ENCODE assay signal across 8 cellular contexts in the genomic region with DNA sequence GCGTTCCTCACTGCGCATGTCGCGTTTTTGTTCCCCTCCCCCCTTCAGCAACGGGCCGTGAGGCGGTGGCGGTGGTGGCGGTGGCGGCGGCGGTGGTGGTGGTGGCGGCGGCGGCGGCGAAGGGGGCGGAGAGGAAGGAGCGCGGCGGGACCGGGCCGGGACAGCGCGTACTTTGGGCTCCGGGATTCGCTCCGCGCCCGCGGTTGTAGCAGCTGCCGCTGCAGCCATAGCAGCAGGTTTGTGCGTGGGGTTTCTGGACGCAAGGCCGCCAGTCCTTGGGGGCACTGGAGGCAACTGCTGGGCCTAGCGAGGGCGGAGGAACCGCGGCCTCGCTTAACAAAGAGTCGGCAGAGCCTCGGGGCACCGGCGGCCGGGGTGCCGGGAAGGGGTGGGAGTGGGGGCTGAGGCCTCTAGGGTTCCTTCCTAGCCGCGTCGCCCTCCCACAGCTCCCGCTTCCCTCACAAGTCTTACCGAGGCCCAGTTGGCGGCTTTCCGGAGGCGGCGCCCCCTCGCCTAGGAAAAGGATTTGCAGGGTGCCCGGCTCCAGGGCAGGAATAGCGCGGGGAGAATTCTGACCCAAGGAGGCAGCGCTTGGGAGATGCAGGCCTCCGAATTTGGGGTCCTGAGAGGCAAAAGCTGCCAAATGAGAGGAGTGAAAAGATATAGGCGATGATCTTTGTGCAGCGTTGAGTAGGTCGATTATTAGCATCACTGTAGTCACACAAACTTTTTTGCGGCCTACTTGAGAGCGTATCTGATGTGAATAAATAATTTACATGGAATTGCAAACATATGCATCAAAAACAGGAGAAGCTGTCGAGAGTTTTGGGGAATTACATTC. TPM values are rescaled to one million over a fixed set of nuclear protein-coding genes. Genes with fewer than 3 reads are reported as not detected.
DNase-seq lines count a peak whose midpoint lies in the region; ATAC-seq and TF ChIP-seq lines count a peak whose summit lies in the region.

A gene with protein sequence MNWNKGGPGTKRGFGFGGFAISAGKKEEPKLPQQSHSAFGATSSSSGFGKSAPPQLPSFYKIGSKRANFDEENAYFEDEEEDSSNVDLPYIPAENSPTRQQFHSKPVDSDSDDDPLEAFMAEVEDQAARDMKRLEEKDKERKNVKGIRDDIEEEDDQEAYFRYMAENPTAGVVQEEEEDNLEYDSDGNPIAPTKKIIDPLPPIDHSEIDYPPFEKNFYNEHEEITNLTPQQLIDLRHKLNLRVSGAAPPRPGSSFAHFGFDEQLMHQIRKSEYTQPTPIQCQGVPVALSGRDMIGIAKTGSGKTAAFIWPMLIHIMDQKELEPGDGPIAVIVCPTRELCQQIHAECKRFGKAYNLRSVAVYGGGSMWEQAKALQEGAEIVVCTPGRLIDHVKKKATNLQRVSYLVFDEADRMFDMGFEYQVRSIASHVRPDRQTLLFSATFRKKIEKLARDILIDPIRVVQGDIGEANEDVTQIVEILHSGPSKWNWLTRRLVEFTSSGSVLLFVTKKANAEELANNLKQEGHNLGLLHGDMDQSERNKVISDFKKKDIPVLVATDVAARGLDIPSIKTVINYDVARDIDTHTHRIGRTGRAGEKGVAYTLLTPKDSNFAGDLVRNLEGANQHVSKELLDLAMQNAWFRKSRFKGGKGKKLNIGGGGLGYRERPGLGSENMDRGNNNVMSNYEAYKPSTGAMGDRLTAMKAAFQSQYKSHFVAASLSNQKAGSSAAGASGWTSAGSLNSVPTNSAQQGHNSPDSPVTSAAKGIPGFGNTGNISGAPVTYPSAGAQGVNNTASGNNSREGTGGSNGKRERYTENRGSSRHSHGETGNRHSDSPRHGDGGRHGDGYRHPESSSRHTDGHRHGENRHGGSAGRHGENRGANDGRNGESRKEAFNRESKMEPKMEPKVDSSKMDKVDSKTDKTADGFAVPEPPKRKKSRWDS (plus strand): TSS at position 30 of the 841 bp plus-strand sequence. CDS start 12,880 bp downstream, outside the sequence.

- H3K4me1 ChIP-seq in liver (ENCODE audit: control insufficient read depth in 4 of 4, insufficient read depth in 4 of 4, low read length in 3 of 4): peaks cover 7 to 28% (median 19%) of the 10 kb centered on the region in 4 donors

- H3K4me3 ChIP-seq in LNCaP clone FGC (ENCODE audit: low read depth, low read length) (peak within 1 kb of the TSS; percentile 100), liver (ENCODE audit: low read depth in 1 of 3, low read length in 3 of 3) (peak within 1 kb of the TSS; percentile 77 to 93 (median 81))

- no peak for TF ChIP-seq RAD21 in liver (IDR thresholded peaks at IDR 0.05)

- peak within 1 kb of the TSS; percentile 92 to 96 for H3K4me3 Mint-ChIP-seq in CD14-positive monocyte

- under 1% methylated on average over 67 of the region's 67 CpGs for WGBS in liver

- H3K36me3 Mint-ChIP-seq in CD14-positive monocyte: peaks cover 9 to 28% of the 10 kb centered on the region in 2 donors

- H3K27me3 Mint-ChIP-seq in CD14-positive monocyte (ENCODE audit: low read depth in 3 of 3): peaks cover 0 to 1% (median 0%) of the 10 kb centered on the region in 3 donors

- no peaks in the 10 kb centered on the region for H3K27me3 ChIP-seq in liver (ENCODE audit: control insufficient read depth in 4 of 4, insufficient read depth in 4 of 4, low read length in 3 of 4)

- peaks cover 0 to 5% (median 0%) of the 10 kb centered on the region in 4 donors for H3K36me3 ChIP-seq in liver (ENCODE audit: control insufficient read depth in 4 of 4, insufficient read depth in 3 of 4, low read depth in 1 of 4, low read length in 3 of 4)

- H3K9ac ChIP-seq in liver (ENCODE audit: low read depth in 1 of 2, low read length in 2 of 2): peak within 1 kb of the TSS; percentile 79 to 95

- DNase-seq in CD14-positive monocyte (ENCODE audit: low spot score) (peak; percentile 88), LNCaP clone FGC (ENCODE audit: low read depth) (no peak), UCSD-AML1 (lab: John Stamatoyannopoulos, UW; ENCODE audit: unreplicated experiment) (peak; percentile 72), dedifferentiated amniotic fluid mesenchymal stem cell (ENCODE audit: extremely low spot score) (peak; percentile 29), NCI-H2107 (lab: John Stamatoyannopoulos, UW) (no peak)
- DNase-seq in stimulated activated CD8-positive, alpha-beta memory T cell treated with anti-CD3 and anti-CD28 coated beads, Interleukin-15, amount 100 ng/mL, for 24 hours (ENCODE audit: low read depth): peak; percentile 78

- H3K4me1 Mint-ChIP-seq in CD14-positive monocyte: peaks cover 59% of the 10 kb centered on the region

- intact Hi-C loops in CD14-positive monocyte (cut with micrococcal nuclease): loop anchor here (5.0 to 10.0 kb wide), 3 partner anchors 68 to 150 kb away; a partner anchor contains a TSS

- H3K27ac ChIP-seq in liver (ENCODE audit: low read depth in 1 of 2, low read length in 2 of 2): peak within 1 kb of the TSS; percentile 95 to 97

- TF ChIP-seq CTCF in CD14-positive monocyte (IDR thresholded peaks at IDR 0.05): no peak
- TF ChIP-seq CTCF in LNCaP clone FGC (IDR thresholded peaks at IDR 0.05; ENCODE audit: control insufficient read depth, extremely low read depth, insufficient read depth): 0 out of 2 replicates have a peak, but pooled peaks have one; percentile 10
- TF ChIP-seq CTCF in liver (IDR thresholded peaks at IDR 0.05; ENCODE audit: low read depth, low read length, missing input control): no peak

- H3K27ac Mint-ChIP-seq in CD14-positive monocyte: peak within 1 kb of the TSS; percentile 99 to 100 (median 99)

- H3K9me3 ChIP-seq in liver (ENCODE audit: control insufficient read depth in 4 of 4, low read length in 3 of 4): no peaks in the 10 kb centered on the region

- H3K9me3 Mint-ChIP-seq in CD14-positive monocyte: no peaks in the 10 kb centered on the region

- peak; percentile 11 for ATAC-seq in GM19455 (IDR thresholded peaks at IDR 0.05; ENCODE audit: unreplicated experiment)

TF ChIP-seq in liver, 16 proteins besides CTCF, POLR2A, EP300 and RAD21:
- TF ChIP-seq, protein P1, sequence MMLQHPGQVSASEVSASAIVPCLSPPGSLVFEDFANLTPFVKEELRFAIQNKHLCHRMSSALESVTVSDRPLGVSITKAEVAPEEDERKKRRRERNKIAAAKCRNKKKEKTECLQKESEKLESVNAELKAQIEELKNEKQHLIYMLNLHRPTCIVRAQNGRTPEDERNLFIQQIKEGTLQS (IDR thresholded peaks at IDR 0.05): no peak
- TF ChIP-seq TAF1 (conservative IDR thresholded peaks at IDR 0.05) (no peak), GABPA (IDR thresholded peaks at IDR 0.05 in 1 of 2, conservative IDR thresholded peaks at IDR 0.05 in 1 of 2) (no peak), RXRA (IDR thresholded peaks at IDR 0.05) (no peak), HNF4A (conservative IDR thresholded peaks at IDR 0.05) (no peak), JUND (IDR thresholded peaks at IDR 0.05) (no peak), HNF4G (IDR thresholded peaks at IDR 0.05) (no peak), FOXA1 (IDR thresholded peaks at IDR 0.05) (no peak), NR2F2 (IDR thresholded peaks at IDR 0.05) (no peak), SP1 (IDR thresholded peaks at IDR 0.05) (no peak), FOXA2 (IDR thresholded peaks at IDR 0.05) (no peak)
- TF ChIP-seq, protein P2, sequence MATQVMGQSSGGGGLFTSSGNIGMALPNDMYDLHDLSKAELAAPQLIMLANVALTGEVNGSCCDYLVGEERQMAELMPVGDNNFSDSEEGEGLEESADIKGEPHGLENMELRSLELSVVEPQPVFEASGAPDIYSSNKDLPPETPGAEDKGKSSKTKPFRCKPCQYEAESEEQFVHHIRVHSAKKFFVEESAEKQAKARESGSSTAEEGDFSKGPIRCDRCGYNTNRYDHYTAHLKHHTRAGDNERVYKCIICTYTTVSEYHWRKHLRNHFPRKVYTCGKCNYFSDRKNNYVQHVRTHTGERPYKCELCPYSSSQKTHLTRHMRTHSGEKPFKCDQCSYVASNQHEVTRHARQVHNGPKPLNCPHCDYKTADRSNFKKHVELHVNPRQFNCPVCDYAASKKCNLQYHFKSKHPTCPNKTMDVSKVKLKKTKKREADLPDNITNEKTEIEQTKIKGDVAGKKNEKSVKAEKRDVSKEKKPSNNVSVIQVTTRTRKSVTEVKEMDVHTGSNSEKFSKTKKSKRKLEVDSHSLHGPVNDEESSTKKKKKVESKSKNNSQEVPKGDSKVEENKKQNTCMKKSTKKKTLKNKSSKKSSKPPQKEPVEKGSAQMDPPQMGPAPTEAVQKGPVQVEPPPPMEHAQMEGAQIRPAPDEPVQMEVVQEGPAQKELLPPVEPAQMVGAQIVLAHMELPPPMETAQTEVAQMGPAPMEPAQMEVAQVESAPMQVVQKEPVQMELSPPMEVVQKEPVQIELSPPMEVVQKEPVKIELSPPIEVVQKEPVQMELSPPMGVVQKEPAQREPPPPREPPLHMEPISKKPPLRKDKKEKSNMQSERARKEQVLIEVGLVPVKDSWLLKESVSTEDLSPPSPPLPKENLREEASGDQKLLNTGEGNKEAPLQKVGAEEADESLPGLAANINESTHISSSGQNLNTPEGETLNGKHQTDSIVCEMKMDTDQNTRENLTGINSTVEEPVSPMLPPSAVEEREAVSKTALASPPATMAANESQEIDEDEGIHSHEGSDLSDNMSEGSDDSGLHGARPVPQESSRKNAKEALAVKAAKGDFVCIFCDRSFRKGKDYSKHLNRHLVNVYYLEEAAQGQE (IDR thresholded peaks at IDR 0.05): no peak
- TF ChIP-seq, protein P3, sequence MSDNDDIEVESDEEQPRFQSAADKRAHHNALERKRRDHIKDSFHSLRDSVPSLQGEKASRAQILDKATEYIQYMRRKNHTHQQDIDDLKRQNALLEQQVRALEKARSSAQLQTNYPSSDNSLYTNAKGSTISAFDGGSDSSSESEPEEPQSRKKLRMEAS (IDR thresholded peaks at IDR 0.05): no peak
- TF ChIP-seq, protein P4, sequence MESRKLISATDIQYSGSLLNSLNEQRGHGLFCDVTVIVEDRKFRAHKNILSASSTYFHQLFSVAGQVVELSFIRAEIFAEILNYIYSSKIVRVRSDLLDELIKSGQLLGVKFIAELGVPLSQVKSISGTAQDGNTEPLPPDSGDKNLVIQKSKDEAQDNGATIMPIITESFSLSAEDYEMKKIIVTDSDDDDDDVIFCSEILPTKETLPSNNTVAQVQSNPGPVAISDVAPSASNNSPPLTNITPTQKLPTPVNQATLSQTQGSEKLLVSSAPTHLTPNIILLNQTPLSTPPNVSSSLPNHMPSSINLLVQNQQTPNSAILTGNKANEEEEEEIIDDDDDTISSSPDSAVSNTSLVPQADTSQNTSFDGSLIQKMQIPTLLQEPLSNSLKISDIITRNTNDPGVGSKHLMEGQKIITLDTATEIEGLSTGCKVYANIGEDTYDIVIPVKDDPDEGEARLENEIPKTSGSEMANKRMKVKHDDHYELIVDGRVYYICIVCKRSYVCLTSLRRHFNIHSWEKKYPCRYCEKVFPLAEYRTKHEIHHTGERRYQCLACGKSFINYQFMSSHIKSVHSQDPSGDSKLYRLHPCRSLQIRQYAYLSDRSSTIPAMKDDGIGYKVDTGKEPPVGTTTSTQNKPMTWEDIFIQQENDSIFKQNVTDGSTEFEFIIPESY (IDR thresholded peaks at IDR 0.05): no peak

RNA-seq across cellular contexts. Expression of the gene that starts here (rescaled TPM):
- 1 to 10 TPM; 3.1 to 5.3 TPM for polyA plus RNA-seq in CD14-positive monocyte
- total RNA-seq in liver: 10 to 100 TPM; 39.7 to 64.2 TPM
- polyA plus RNA-seq in liver: 10 to 100 TPM; 15.0 to 20.1 TPM

Comparison
In these comparisons a context has a peak if more than half of its experiments do, and no peak if none do; other contexts are left out.
1. DNase-seq: peak in CD14-positive monocyte (single experiment), UCSD-AML1 (single experiment), dedifferentiated amniotic fluid mesenchymal stem cell (single experiment) and stimulated activated CD8-positive, alpha-beta memory T cell treated with anti-CD3 and anti-CD28 coated beads, Interleukin-15, amount 100 ng/mL, for 24 hours (single experiment); none in LNCaP clone FGC (single experiment) and NCI-H2107 (single experiment).